In the genomic region with DNA sequence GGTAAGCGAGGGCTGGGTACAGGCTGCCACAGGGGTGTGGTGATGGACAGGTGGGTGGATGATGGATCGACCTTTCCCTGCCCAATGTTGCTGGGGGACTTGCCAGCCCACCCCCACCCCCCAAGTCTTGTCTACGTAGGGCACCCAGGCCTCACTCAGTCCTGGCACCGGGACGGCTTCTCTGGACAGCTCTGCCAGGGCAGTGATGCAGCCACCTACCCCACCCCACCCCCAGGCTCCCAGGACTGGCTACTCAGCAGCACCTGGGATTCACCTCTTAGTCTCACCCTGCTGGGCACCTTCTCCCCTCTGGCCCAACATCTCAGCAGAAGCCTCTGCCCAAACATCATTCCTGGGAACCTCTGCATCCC, we compare ENCODE assay signal across 17 cellular contexts. TPM values are rescaled to one million over a fixed set of nuclear protein-coding genes. Genes with fewer than 3 reads are reported as not detected.
A peak's percentile ranks its signal among the peaks of the same experiment; 100 is the strongest.
DNase-seq lines count a peak whose midpoint lies in the region; ATAC-seq lines count a peak whose summit lies in the region.
"Had no signal": no experiment of that assay in that cellular context is flagged by ENCODE, and none has a peak within 500 bp of the region (broad histone marks: within the 10 kb centered on the region; RNA-seq: fewer than 3 reads in every experiment).

No MANE protein-coding gene starts in this region.

- H3K27ac Mint-ChIP-seq in activated naive CD4-positive, alpha-beta T cell treated with anti-CD3 and anti-CD28 coated beads, Interleukin-2, amount 10 ng/mL, durations not matched to agents 7 days and 5 days, result no peak overlapping the region
- H3K27ac Mint-ChIP-seq in activated naive CD4-positive, alpha-beta T cell treated with anti-CD3 and anti-CD28 coated beads for 36 hours, result no peak overlapping the region
- no peak overlapping the region for H3K27ac Mint-ChIP-seq in activated CD8-positive, alpha-beta memory T cell treated with anti-CD3 and anti-CD28 coated beads, Interleukin-2, amount 10 ng/mL, durations not matched to agents 7 days and 5 days

- H3K4me1 Mint-ChIP-seq in activated naive CD4-positive, alpha-beta T cell treated with anti-CD3 and anti-CD28 coated beads, Interleukin-2, amount 10 ng/mL, durations not matched to agents 7 days and 5 days, result no peaks in the 10 kb centered on the region
- H3K4me1 Mint-ChIP-seq in activated naive CD4-positive, alpha-beta T cell treated with anti-CD3 and anti-CD28 coated beads for 36 hours (ENCODE audit: low read depth), result no peaks in the 10 kb centered on the region
- H3K4me1 Mint-ChIP-seq in activated CD8-positive, alpha-beta memory T cell treated with anti-CD3 and anti-CD28 coated beads, Interleukin-2, amount 10 ng/mL, durations not matched to agents 7 days and 5 days, result no peaks in the 10 kb centered on the region

- ATAC-seq in activated CD8-positive, alpha-beta memory T cell treated with anti-CD3 and anti-CD28 coated beads, Interleukin-2, amount 10 ng/mL, durations not matched to agents 7 days and 5 days, result no peak
- no peak for ATAC-seq in left lobe of liver
- no peak for ATAC-seq in GM21825 (IDR thresholded peaks at IDR 0.05; ENCODE audit: unreplicated experiment)

- H3K4me3 Mint-ChIP-seq in activated naive CD4-positive, alpha-beta T cell treated with anti-CD3 and anti-CD28 coated beads, Interleukin-2, amount 10 ng/mL, durations not matched to agents 7 days and 5 days, result no peak overlapping the region
- no peak overlapping the region for H3K4me3 Mint-ChIP-seq in activated naive CD4-positive, alpha-beta T cell treated with anti-CD3 and anti-CD28 coated beads for 36 hours
- no peak overlapping the region for H3K4me3 Mint-ChIP-seq in activated CD8-positive, alpha-beta memory T cell treated with anti-CD3 and anti-CD28 coated beads, Interleukin-2, amount 10 ng/mL, durations not matched to agents 7 days and 5 days

- H3K36me3 Mint-ChIP-seq in activated naive CD4-positive, alpha-beta T cell treated with anti-CD3 and anti-CD28 coated beads, Interleukin-2, amount 10 ng/mL, durations not matched to agents 7 days and 5 days, result peaks cover 8% of the 10 kb centered on the region
- peaks cover 23% of the 10 kb centered on the region for H3K36me3 Mint-ChIP-seq in activated naive CD4-positive, alpha-beta T cell treated with anti-CD3 and anti-CD28 coated beads for 36 hours (ENCODE audit: low read depth)
- H3K36me3 Mint-ChIP-seq in activated CD8-positive, alpha-beta memory T cell treated with anti-CD3 and anti-CD28 coated beads, Interleukin-2, amount 10 ng/mL, durations not matched to agents 7 days and 5 days, result peaks cover 5% of the 10 kb centered on the region

- H3K27me3 Mint-ChIP-seq in activated naive CD4-positive, alpha-beta T cell treated with anti-CD3 and anti-CD28 coated beads, Interleukin-2, amount 10 ng/mL, durations not matched to agents 7 days and 5 days, result no peaks in the 10 kb centered on the region
- no peaks in the 10 kb centered on the region for H3K27me3 Mint-ChIP-seq in activated naive CD4-positive, alpha-beta T cell treated with anti-CD3 and anti-CD28 coated beads for 36 hours (ENCODE audit: low read depth)
- no peaks in the 10 kb centered on the region for H3K27me3 Mint-ChIP-seq in activated CD8-positive, alpha-beta memory T cell treated with anti-CD3 and anti-CD28 coated beads, Interleukin-2, amount 10 ng/mL, durations not matched to agents 7 days and 5 days

- no peaks in the 10 kb centered on the region for H3K9me3 Mint-ChIP-seq in activated naive CD4-positive, alpha-beta T cell treated with anti-CD3 and anti-CD28 coated beads, Interleukin-2, amount 10 ng/mL, durations not matched to agents 7 days and 5 days
- no peaks in the 10 kb centered on the region for H3K9me3 Mint-ChIP-seq in activated naive CD4-positive, alpha-beta T cell treated with anti-CD3 and anti-CD28 coated beads for 36 hours
- no peaks in the 10 kb centered on the region for H3K9me3 Mint-ChIP-seq in activated CD8-positive, alpha-beta memory T cell treated with anti-CD3 and anti-CD28 coated beads, Interleukin-2, amount 10 ng/mL, durations not matched to agents 7 days and 5 days (ENCODE audit: low read depth)

- peak; percentile 2 for DNase-seq in activated naive CD4-positive, alpha-beta T cell treated with anti-CD3 and anti-CD28 coated beads, Interleukin-2, amount 10 ng/mL, durations not matched to agents 7 days and 5 days
- DNase-seq in activated naive CD4-positive, alpha-beta T cell treated with anti-CD3 and anti-CD28 coated beads for 36 hours, result no peak
- DNase-seq in activated CD8-positive, alpha-beta memory T cell treated with anti-CD3 and anti-CD28 coated beads, Interleukin-2, amount 10 ng/mL, durations not matched to agents 7 days and 5 days, result peak; percentile 18
- DNase-seq in left lobe of liver (ENCODE audit: low spot score) (peak; percentile 36), DMS153 treated with DMSO at 0.1 percent for 48 hours (lab: John Stamatoyannopoulos, UW; ENCODE audit: unreplicated experiment) (no peak), posterior vena cava (ENCODE audit: low spot score) (no peak)
- DNase-seq in stimulated activated CD8-positive, alpha-beta memory T cell treated with anti-CD3 and anti-CD28 coated beads, Interleukin-4, amount 100 ng/mL, for 48 hours, result peak; percentile 7
- DNase-seq: C1 segment of cervical spinal cord, EL, NCI-H1417, NCI-H1930, NCI-H2171, NCI-H446 treated with DMSO at 0.1 percent for 48 hours, NCI-H748 treated with DMSO at 0.1 percent for 48 hours, OCI-M1, SIG-M5 had no signal

- CTCF ChIA-PET in activated naive CD4-positive, alpha-beta T cell treated with anti-CD3 and anti-CD28 coated beads, Interleukin-2, amount 10 ng/mL, durations not matched to agents 7 days and 5 days (lab: Charles Lee), result no interaction called here
- CTCF ChIA-PET in activated naive CD4-positive, alpha-beta T cell treated with anti-CD3 and anti-CD28 coated beads for 36 hours (lab: Charles Lee), result no interaction called here
- CTCF ChIA-PET in activated CD8-positive, alpha-beta memory T cell treated with anti-CD3 and anti-CD28 coated beads, Interleukin-2, amount 10 ng/mL, durations not matched to agents 7 days and 5 days (lab: Charles Lee), result no interaction called here

- intact Hi-C loops in activated naive CD4-positive, alpha-beta T cell treated with anti-CD3 and anti-CD28 coated beads for 36 hours (cut with micrococcal nuclease), result no loop called here
- intact Hi-C loops in posterior vena cava (cut with DNase I), result no loop called here

RNA-seq across cellular contexts. Expression of gene ANKMY1, which starts 55.7 kb away (rescaled TPM):
- total RNA-seq in activated naive CD4-positive, alpha-beta T cell treated with anti-CD3 and anti-CD28 coated beads for 36 hours, result 10 to 100 TPM; 17.0 to 17.4 TPM
- 10 to 100 TPM; 21.3 to 33.5 TPM for total RNA-seq in activated CD8-positive, alpha-beta memory T cell treated with anti-CD3 and anti-CD28 coated beads, Interleukin-2, amount 10 ng/mL, durations not matched to agents 7 days and 5 days
- total RNA-seq in left lobe of liver (13.1 TPM), posterior vena cava (10 to 100 TPM in 1 of 2 donors, 1 to 10 TPM in 1; 7.1 to 12.9 TPM)

RNA-seq across cellular contexts. Expression of gene DUSP28, which starts 58.1 kb away (rescaled TPM):
- 1 to 10 TPM; 5.1 to 5.6 TPM for total RNA-seq in activated naive CD4-positive, alpha-beta T cell treated with anti-CD3 and anti-CD28 coated beads for 36 hours
- total RNA-seq in activated CD8-positive, alpha-beta memory T cell treated with anti-CD3 and anti-CD28 coated beads, Interleukin-2, amount 10 ng/mL, durations not matched to agents 7 days and 5 days, result 10 to 100 TPM; 10.0 to 10.1 TPM
- total RNA-seq in left lobe of liver, result 2.0 TPM
- 1 to 10 TPM; 2.0 to 2.3 TPM for total RNA-seq in posterior vena cava

Comparison
In these comparisons a context has a peak if more than half of its experiments do, and no peak if none do; other contexts are left out.
1. DNase-seq: peak in activated naive CD4-positive, alpha-beta T cell treated with anti-CD3 and anti-CD28 coated beads, Interleukin-2, amount 10 ng/mL, durations not matched to agents 7 days and 5 days (single experiment), activated CD8-positive, alpha-beta memory T cell treated with anti-CD3 and anti-CD28 coated beads, Interleukin-2, amount 10 ng/mL, durations not matched to agents 7 days and 5 days (single experiment), left lobe of liver (single experiment) and stimulated activated CD8-positive, alpha-beta memory T cell treated with anti-CD3 and anti-CD28 coated beads, Interleukin-4, amount 100 ng/mL, for 48 hours (single experiment); none in activated naive CD4-positive, alpha-beta T cell treated with anti-CD3 and anti-CD28 coated beads for 36 hours (single experiment), DMS153 treated with DMSO at 0.1 percent for 48 hours (single experiment) and posterior vena cava (single experiment).